In the genomic region with DNA sequence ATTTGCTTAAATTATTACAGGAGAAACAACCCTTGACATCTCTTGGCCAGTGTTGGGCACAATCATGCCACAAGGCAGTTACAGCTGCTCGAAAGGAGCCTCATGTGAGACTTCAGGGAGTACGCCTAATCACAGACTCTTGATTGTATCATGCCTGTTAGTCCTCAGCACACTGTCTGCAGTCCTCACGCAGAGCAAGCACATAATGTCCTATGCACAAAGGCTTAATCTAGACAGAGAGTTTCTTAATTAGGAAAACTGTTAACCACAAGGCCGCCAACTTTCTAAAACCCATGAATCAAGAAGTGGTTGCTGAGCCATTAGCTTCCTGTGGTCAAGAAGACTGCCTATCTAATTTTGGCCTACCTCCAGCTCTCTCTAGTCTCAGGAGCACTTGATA, we compare ENCODE assay signal across 14 cellular contexts.
A peak's percentile ranks its signal among the peaks of the same experiment; 100 is the strongest.
DNase-seq lines count a peak whose midpoint lies in the region; ATAC-seq and TF ChIP-seq lines count a peak whose summit lies in the region.
"Had no signal": no experiment of that assay in that cellular context is flagged by ENCODE, and none has a peak within 500 bp of the region (broad histone marks: within the 10 kb centered on the region; RNA-seq: fewer than 3 reads in every experiment).

No MANE protein-coding gene starts in this region.

- no peak overlapping the region for H2AK9ac ChIP-seq in IMR-90 (replicated peaks; ENCODE audit: low read depth, low read length, poor library complexity)

- no peak overlapping the region for H3K9ac ChIP-seq in IMR-90 (ENCODE audit: low read depth, low read length)

- peak; percentile 21 for DNase-seq in Ammon's horn (ENCODE audit: low spot score)
- peak; percentile 65 for DNase-seq in IMR-90
- DNase-seq in RPMI8226: peak; percentile 84
- DNase-seq in hepatocyte (ENCODE audit: low spot score): peak; percentile 11
- no peak for DNase-seq in NCI-H345 treated with DMSO at 0.1 percent for 48 hours (lab: John Stamatoyannopoulos, UW; ENCODE audit: unreplicated experiment)
- DNase-seq: activated CD4-positive, alpha-beta T cell treated with anti-CD3 and anti-CD28 coated beads for 48 hours; NCI-H2029; tibial artery had no signal

- no peak overlapping the region for H2BK15ac ChIP-seq in IMR-90 (ENCODE audit: low read depth, low read length)

- TF ChIP-seq RAD21 in IMR-90 (IDR thresholded peaks at IDR 0.05; ENCODE audit: low read length): no peak

- no TSS peak for BruUV-seq in IMR-90 (replicated peaks; lab: Mats Ljungman, UMichigan)

- H2BK5ac ChIP-seq in IMR-90 (ENCODE audit: low read depth, low read length, poor library complexity, severe bottlenecking): no peak overlapping the region

- H3K23ac ChIP-seq in IMR-90 (ENCODE audit: low read depth, low read length): no peak overlapping the region

- H3K27me3 Mint-ChIP-seq in activated T-helper 17 cell treated with anti-CD3 and anti-CD28 coated beads, Interleukin-2, amount 50 U/mL, for 72 hours: no peaks in the 10 kb centered on the region

- H2BK20ac ChIP-seq in IMR-90 (ENCODE audit: low read depth, low read length): no peak overlapping the region

- H3K4me1 ChIP-seq in IMR-90 (ENCODE audit: control insufficient read depth, insufficient read depth, low read length): no peaks in the 10 kb centered on the region
- no peaks in the 10 kb centered on the region for H3K4me1 ChIP-seq in hepatocyte (ENCODE audit: insufficient read depth)
- no peaks in the 10 kb centered on the region for H3K4me1 ChIP-seq in gastroesophageal sphincter
- H3K4me1 ChIP-seq: body of pancreas had no signal

- H3K14ac ChIP-seq in IMR-90 (replicated peaks; ENCODE audit: low read depth, low read length): no peak overlapping the region

- POLR2A ChIA-PET in IMR-90 (lab: Charles Lee; ENCODE audit: unreplicated experiment): no interaction called here

- H4K20me1 ChIP-seq in IMR-90 (ENCODE audit: insufficient read depth, low read length): no peaks in the 10 kb centered on the region
- no peaks in the 10 kb centered on the region for H4K20me1 ChIP-seq in hepatocyte (ENCODE audit: insufficient read depth, poor library complexity, severe bottlenecking)

- H3K27me3 ChIP-seq in IMR-90 (ENCODE audit: control insufficient read depth, insufficient read depth, low read length) (no peaks in the 10 kb centered on the region), hepatocyte (no peaks in the 10 kb centered on the region), gastroesophageal sphincter (no peaks in the 10 kb centered on the region)
- H3K27me3 ChIP-seq: body of pancreas, neutrophil, tibial artery had no signal

- H3K36me3 ChIP-seq in IMR-90 (ENCODE audit: control insufficient read depth, insufficient read depth, low read length): no peaks in the 10 kb centered on the region
- no peaks in the 10 kb centered on the region for H3K36me3 ChIP-seq in hepatocyte (replicated peaks; ENCODE audit: insufficient read depth, low read depth)
- no peaks in the 10 kb centered on the region for H3K36me3 ChIP-seq in gastroesophageal sphincter
- H3K36me3 ChIP-seq: neutrophil, tibial artery had no signal

- no peak for TF ChIP-seq POLR2A in IMR-90 (IDR thresholded peaks at IDR 0.05; ENCODE audit: low read depth, low read length)
- TF ChIP-seq POLR2A in gastroesophageal sphincter (IDR thresholded peaks at IDR 0.05): no peak

- no peak overlapping the region for H3K56ac ChIP-seq in IMR-90 (ENCODE audit: extremely low read depth, insufficient read depth, low read length)

- in situ Hi-C loops in IMR-90 (cut with MboI; ENCODE audit: low sequenced_read_pairs): no loop called here

- H2BK120ac ChIP-seq in IMR-90 (ENCODE audit: low read depth, low read length): no peak overlapping the region

- dilution Hi-C loops in IMR-90 (cut with HindIII; ENCODE audit: low sequenced_read_pairs, unreplicated experiment): no loop called here

- no peak overlapping the region for H3K4me3 Mint-ChIP-seq in activated T-helper 17 cell treated with anti-CD3 and anti-CD28 coated beads, Interleukin-2, amount 50 U/mL, for 72 hours

- no peak overlapping the region for H4K8ac ChIP-seq in IMR-90 (ENCODE audit: low read depth in 2 of 2, low read length in 2 of 2)

- H3K4me1 Mint-ChIP-seq in activated T-helper 17 cell treated with anti-CD3 and anti-CD28 coated beads, Interleukin-2, amount 50 U/mL, for 72 hours: no peaks in the 10 kb centered on the region

- no peaks in the 10 kb centered on the region for H3K79me1 ChIP-seq in IMR-90 (ENCODE audit: low read depth in 1 of 2, low read length in 2 of 2)

- H3K4ac ChIP-seq in IMR-90 (ENCODE audit: low read depth, low read length): no peak overlapping the region

- H2AK5ac ChIP-seq in IMR-90 (ENCODE audit: low read depth, low read length): no peak overlapping the region

- ATAC-seq in IMR-90 (ENCODE audit: low read depth) (peak; percentile 75), gastroesophageal sphincter (no peak), GM19324 (IDR thresholded peaks at IDR 0.05; ENCODE audit: low FRiP score, unreplicated experiment) (no peak)
- ATAC-seq in activated T-helper 17 cell treated with anti-CD3 and anti-CD28 coated beads, Interleukin-2, amount 50 U/mL, for 72 hours (replicated peaks): no peak
- ATAC-seq: body of pancreas had no signal

- no peaks in the 10 kb centered on the region for H3K9me1 ChIP-seq in IMR-90 (ENCODE audit: insufficient read depth, low read length)

- H3K4me3 ChIP-seq in IMR-90 (ENCODE audit: insufficient read depth, low read depth, low read length): no peak overlapping the region
- no peak overlapping the region for H3K4me3 ChIP-seq in hepatocyte
- H3K4me3 ChIP-seq in gastroesophageal sphincter: no peak overlapping the region
- H3K4me3 ChIP-seq: body of pancreas, lung, tibial artery had no signal

- no peak overlapping the region for H4K91ac ChIP-seq in IMR-90 (ENCODE audit: insufficient read depth, low read depth, low read length)

- H3K4me2 ChIP-seq in IMR-90 (ENCODE audit: low read depth, low read length) (no peak overlapping the region), hepatocyte (no peak overlapping the region)

- intact Hi-C loops in IMR-90 (cut with micrococcal nuclease): no loop called here

- 0% methylated on average over 1 of the region's 4 CpGs; no CpG with 5 or more reads in 1 of the 2 experiments for WGBS in IMR-90 (ENCODE audit: extremely low coverage in 2 of 2, insufficient read length in 1 of 2), 2 experiments
- WGBS in hepatocyte (ENCODE audit: low lambda C conversion rate, missing lambda C conversion rate): 68% methylated on average over 4 of the region's 4 CpGs
- 44 to 60% methylated on average over 1 to 4 of the region's 4 CpGs for WGBS in gastroesophageal sphincter (ENCODE audit: low coverage in 1 of 2), 2 donors

- H3K9me2 ChIP-seq in hepatocyte (replicated peaks; ENCODE audit: insufficient read depth): no peaks in the 10 kb centered on the region

- H3K79me2 ChIP-seq in hepatocyte: no peaks in the 10 kb centered on the region

- H3K27ac ChIP-seq in IMR-90 (ENCODE audit: insufficient read depth, low read length) (no peak overlapping the region), hepatocyte (peak overlapping the region; percentile 54), gastroesophageal sphincter (no peak overlapping the region)
- H3K27ac ChIP-seq: body of pancreas, neutrophil, tibial artery had no signal

- no peak overlapping the region for H3K18ac ChIP-seq in IMR-90 (ENCODE audit: low read depth, low read length)

- no peak for TF ChIP-seq EP300 in gastroesophageal sphincter (IDR thresholded peaks at IDR 0.05)

- no peak for TF ChIP-seq CTCF in IMR-90 (conservative IDR thresholded peaks at IDR 0.05; ENCODE audit: low read depth, low read length)
- no peak for TF ChIP-seq CTCF in hepatocyte (IDR thresholded peaks at IDR 0.05; ENCODE audit: poor library complexity)
- TF ChIP-seq CTCF in gastroesophageal sphincter (IDR thresholded peaks at IDR 0.05): no peak

- H2AFZ ChIP-seq in IMR-90 (replicated peaks; ENCODE audit: low read length, poor library complexity) (no peak overlapping the region), hepatocyte (no peak overlapping the region)

- H3K9me3 Mint-ChIP-seq in activated T-helper 17 cell treated with anti-CD3 and anti-CD28 coated beads, Interleukin-2, amount 50 U/mL, for 72 hours: no peaks in the 10 kb centered on the region

- H3K9me3 ChIP-seq in IMR-90 (ENCODE audit: control insufficient read depth, insufficient read depth, low read length) (no peaks in the 10 kb centered on the region; the same call in none of the 2 replicates), hepatocyte (ENCODE audit: low read depth) (no peaks in the 10 kb centered on the region), gastroesophageal sphincter (no peaks in the 10 kb centered on the region)
- H3K9me3 ChIP-seq: body of pancreas, neutrophil, tibial artery had no signal

- H3K36me3 Mint-ChIP-seq in activated T-helper 17 cell treated with anti-CD3 and anti-CD28 coated beads, Interleukin-2, amount 50 U/mL, for 72 hours (ENCODE audit: low read depth): no peaks in the 10 kb centered on the region

- no peak overlapping the region for H4K5ac ChIP-seq in IMR-90 (ENCODE audit: low read depth, low read length)

- H3K27ac Mint-ChIP-seq in activated T-helper 17 cell treated with anti-CD3 and anti-CD28 coated beads, Interleukin-2, amount 50 U/mL, for 72 hours: no peak overlapping the region

- CTCF ChIA-PET in IMR-90 (lab: Yijun Ruan, JAX): interaction anchor here (1.3 kb wide), 1 partner anchor 10 kb away, joined by 3 read pairs; no protein-coding TSS in a partner anchor

TF ChIP-seq in IMR-90, 13 proteins besides CTCF, POLR2A, EP300 and RAD21:
- TF ChIP-seq CEBPB (IDR thresholded peaks at IDR 0.05; ENCODE audit: low read depth, low read length) (no peak), BHLHE40 (IDR thresholded peaks at IDR 0.05; ENCODE audit: low read depth, low read length) (peak; percentile 49), FOS (IDR thresholded peaks at IDR 0.05; ENCODE audit: low read depth, low read length) (peak; percentile 54; the same call in 1 of the 2 replicates), RFX5 (IDR thresholded peaks at IDR 0.05; ENCODE audit: low read depth, low read length) (no peak), RCOR1 (IDR thresholded peaks at IDR 0.05; ENCODE audit: insufficient replicate concordance, low read length) (no peak), MAZ (IDR thresholded peaks at IDR 0.05; ENCODE audit: borderline replicate concordance, low read depth, low read length) (no peak), MXI1 (IDR thresholded peaks at IDR 0.05; ENCODE audit: borderline replicate concordance, low read depth, low read length) (no peak)
- TF ChIP-seq, protein P1, sequence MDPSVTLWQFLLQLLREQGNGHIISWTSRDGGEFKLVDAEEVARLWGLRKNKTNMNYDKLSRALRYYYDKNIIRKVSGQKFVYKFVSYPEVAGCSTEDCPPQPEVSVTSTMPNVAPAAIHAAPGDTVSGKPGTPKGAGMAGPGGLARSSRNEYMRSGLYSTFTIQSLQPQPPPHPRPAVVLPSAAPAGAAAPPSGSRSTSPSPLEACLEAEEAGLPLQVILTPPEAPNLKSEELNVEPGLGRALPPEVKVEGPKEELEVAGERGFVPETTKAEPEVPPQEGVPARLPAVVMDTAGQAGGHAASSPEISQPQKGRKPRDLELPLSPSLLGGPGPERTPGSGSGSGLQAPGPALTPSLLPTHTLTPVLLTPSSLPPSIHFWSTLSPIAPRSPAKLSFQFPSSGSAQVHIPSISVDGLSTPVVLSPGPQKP (IDR thresholded peaks at IDR 0.05; ENCODE audit: borderline replicate concordance, low read depth, low read length): no peak
TF ChIP-seq in IMR-90: peak in this region for 2.
